ENCODE assay signal across 1 cellular context in genomic region chr9:77750284-77750683, GRCh38.
TF ChIP-seq lines count a peak whose summit lies in the region.

No MANE protein-coding gene starts in this region.

TF ChIP-seq in IMR-90, 13 proteins besides CTCF, POLR2A, EP300 and RAD21:
- TF ChIP-seq ELK1 (IDR thresholded peaks at IDR 0.05; ENCODE audit: borderline replicate concordance, low read depth, low read length), result no peak
- no peak for TF ChIP-seq FOS (IDR thresholded peaks at IDR 0.05; ENCODE audit: low read depth, low read length)
- no peak for TF ChIP-seq SMC3 (IDR thresholded peaks at IDR 0.05; ENCODE audit: low read depth, low read length)
- no peak for TF ChIP-seq NFE2L2 (IDR thresholded peaks at IDR 0.05; ENCODE audit: low read depth, low read length)
- no peak for TF ChIP-seq BHLHE40 (IDR thresholded peaks at IDR 0.05; ENCODE audit: low read depth, low read length)
- TF ChIP-seq RCOR1 (IDR thresholded peaks at IDR 0.05; ENCODE audit: insufficient replicate concordance, low read length), result no peak
- no peak for TF ChIP-seq USF2 (IDR thresholded peaks at IDR 0.05; ENCODE audit: low read depth, low read length)
- no peak for TF ChIP-seq CHD1 (IDR thresholded peaks at IDR 0.05; ENCODE audit: low read depth, low read length)
- TF ChIP-seq CEBPB (IDR thresholded peaks at IDR 0.05; ENCODE audit: low read depth, low read length), result no peak
- TF ChIP-seq MXI1 (IDR thresholded peaks at IDR 0.05; ENCODE audit: borderline replicate concordance, low read depth, low read length), result no peak
- no peak for TF ChIP-seq RFX5 (IDR thresholded peaks at IDR 0.05; ENCODE audit: low read depth, low read length)
- TF ChIP-seq MAFK (IDR thresholded peaks at IDR 0.05; ENCODE audit: low read depth, low read length), result no peak
- no peak for TF ChIP-seq MAZ (IDR thresholded peaks at IDR 0.05; ENCODE audit: borderline replicate concordance, low read depth, low read length)
